23 cellular contexts compared by ENCODE assay signal in genomic region chr6:17125407-17125806, GRCh38. TPM values are rescaled to one million over a fixed set of nuclear protein-coding genes. Genes with fewer than 3 reads are reported as not detected.
A peak's percentile ranks its signal among the peaks of the same experiment; 100 is the strongest.
DNase-seq lines count a peak whose midpoint lies in the region; ATAC-seq and TF ChIP-seq lines count a peak whose summit lies in the region.
"Had no signal": no experiment of that assay in that cellular context is flagged by ENCODE, and none has a peak within 500 bp of the region (broad histone marks: within the 10 kb centered on the region; RNA-seq: fewer than 3 reads in every experiment).

No MANE protein-coding gene starts in this region.

- no peak overlapping the region for H3K4me2 ChIP-seq in GM23338
- H3K4me2 ChIP-seq: A549; BLaER1 treated with 17β-estradiol and CSF1 and Interleukin-3, amounts not matched to agents 10 nM and 100 nM had no signal

- H3K4me1 ChIP-seq in GM23338 (ENCODE audit: insufficient read depth): peaks cover 6% of the 10 kb centered on the region
- H3K4me1 ChIP-seq in lower lobe of right lung: no peaks in the 10 kb centered on the region
- H3K4me1 ChIP-seq: A549; BE2C; BLaER1 treated with 17β-estradiol and CSF1 and Interleukin-3, amounts not matched to agents 10 nM and 100 nM had no signal

- H3K4me3 ChIP-seq in GM23338 (no peak overlapping the region), lower lobe of right lung (no peak overlapping the region)
- H3K4me3 ChIP-seq: A549; BLaER1 treated with 17β-estradiol and CSF1 and Interleukin-3, amounts not matched to agents 10 nM and 100 nM; GM23248 had no signal

- no peak overlapping the region for H3K27ac ChIP-seq in GM23338 (ENCODE audit: low read depth)
- H3K27ac ChIP-seq in lower lobe of right lung: no peak overlapping the region
- H3K27ac ChIP-seq: A549; BLaER1 treated with 17β-estradiol and CSF1 and Interleukin-3, amounts not matched to agents 10 nM and 100 nM; GM23248 had no signal

- 0 out of 2 replicates have a peak overlapping the region, but pooled peaks have one; percentile 80 for H2AFZ ChIP-seq in GM23338
- H2AFZ ChIP-seq: GM23248 had no signal

- H3K79me2 ChIP-seq in GM23338 (replicated peaks; ENCODE audit: insufficient read depth): no peaks in the 10 kb centered on the region

- no peaks in the 10 kb centered on the region for H3K9me3 ChIP-seq in lower lobe of right lung
- H3K9me3 ChIP-seq: A549; BE2C; BLaER1 treated with 17β-estradiol and CSF1 and Interleukin-3, amounts not matched to agents 10 nM and 100 nM had no signal

- H3K9me3 Mint-ChIP-seq in GM23338 (no peaks in the 10 kb centered on the region), type B pancreatic cell (peaks cover 2% of the 10 kb centered on the region)
- no peaks in the 10 kb centered on the region for H3K9me3 Mint-ChIP-seq in activated T-cell treated with anti-CD3 and anti-CD28 coated beads, Interleukin-2, amount 50 U/mL, for 24 hours
- H3K9me3 Mint-ChIP-seq: CD4-positive, alpha-beta T cell; H9 had no signal

- no peak for DNase-seq in GM23338 (ENCODE audit: low spot score)
- DNase-seq in lower lobe of right lung: no peak
- peak; percentile 43 for DNase-seq in mucosa of gallbladder (ENCODE audit: low spot score)
- no peak for DNase-seq in type B pancreatic cell (ENCODE audit: extremely low spot score, unreplicated experiment)
- no peak for DNase-seq in activated CD4-positive, alpha-beta T cell treated with anti-CD3 and anti-CD28 coated beads for 48 hours
- DNase-seq in activated T-cell treated with anti-CD3 and anti-CD28 coated beads, Interleukin-2, amount 50 U/mL, for 24 hours: no peak
- no peak for DNase-seq in effector CD8-positive, alpha-beta T cell (lab: John Stamatoyannopoulos, UW)
- DNase-seq: 8988T; ACHN; AML-193; BE2C; CD4-positive, alpha-beta T cell; CD8-positive, alpha-beta memory T cell; DMS53; DND-41; GM23248; H9 had no signal

- H4K20me1 ChIP-seq in GM23338 (replicated peaks; ENCODE audit: insufficient read depth): no peaks in the 10 kb centered on the region
- H4K20me1 ChIP-seq: BLaER1 treated with 17β-estradiol and CSF1 and Interleukin-3, amounts not matched to agents 10 nM and 100 nM had no signal

- H3F3A ChIP-seq in GM23338 (replicated peaks; ENCODE audit: low read depth): no peaks in the 10 kb centered on the region

- H3K4me3 Mint-ChIP-seq in GM23338 (no peak overlapping the region), type B pancreatic cell (no peak overlapping the region)
- no peak overlapping the region for H3K4me3 Mint-ChIP-seq in activated T-cell treated with anti-CD3 and anti-CD28 coated beads, Interleukin-2, amount 50 U/mL, for 24 hours
- H3K4me3 Mint-ChIP-seq: CD14-positive monocyte; CD4-positive, alpha-beta T cell; CD8-positive, alpha-beta memory T cell; H9 had no signal

- no peak for ATAC-seq in GM23338
- peak; percentile 80 to 93 for ATAC-seq in lower lobe of right lung
- ATAC-seq in HG03135 (IDR thresholded peaks at IDR 0.05; ENCODE audit: unreplicated experiment): no peak
- ATAC-seq: A549, HCT116 had no signal

- TF ChIP-seq CTCF in GM23338 (conservative IDR thresholded peaks at IDR 0.05; ENCODE audit: low read depth in 2 of 2): no peak
- TF ChIP-seq CTCF in lower lobe of right lung (IDR thresholded peaks at IDR 0.05): no peak
- TF ChIP-seq CTCF in type B pancreatic cell (conservative IDR thresholded peaks at IDR 0.05): no peak

- peaks cover 19% of the 10 kb centered on the region for H3K4me1 Mint-ChIP-seq in GM23338
- H3K4me1 Mint-ChIP-seq in type B pancreatic cell (ENCODE audit: unreplicated experiment): peaks cover 15% of the 10 kb centered on the region
- no peaks in the 10 kb centered on the region for H3K4me1 Mint-ChIP-seq in activated T-cell treated with anti-CD3 and anti-CD28 coated beads, Interleukin-2, amount 50 U/mL, for 24 hours (ENCODE audit: low read depth)
- H3K4me1 Mint-ChIP-seq: CD14-positive monocyte; CD8-positive, alpha-beta memory T cell had no signal

- no peaks in the 10 kb centered on the region for H3K9me2 ChIP-seq in GM23338 (ENCODE audit: insufficient read depth)

- no peaks in the 10 kb centered on the region for H3K27me3 ChIP-seq in GM23338 (ENCODE audit: insufficient read depth)
- no peaks in the 10 kb centered on the region for H3K27me3 ChIP-seq in lower lobe of right lung (ENCODE audit: low read depth)
- H3K27me3 ChIP-seq: BE2C; BLaER1 treated with 17β-estradiol and CSF1 and Interleukin-3, amounts not matched to agents 10 nM and 100 nM had no signal

- H3K36me3 ChIP-seq in GM23338 (ENCODE audit: insufficient read depth) (no peaks in the 10 kb centered on the region), lower lobe of right lung (no peaks in the 10 kb centered on the region)
- H3K36me3 ChIP-seq: BE2C; BLaER1 treated with 17β-estradiol and CSF1 and Interleukin-3, amounts not matched to agents 10 nM and 100 nM had no signal

- H3K36me3 Mint-ChIP-seq in GM23338 (ENCODE audit: low read depth) (no peaks in the 10 kb centered on the region), type B pancreatic cell (no peaks in the 10 kb centered on the region)
- H3K36me3 Mint-ChIP-seq in activated T-cell treated with anti-CD3 and anti-CD28 coated beads, Interleukin-2, amount 50 U/mL, for 24 hours (ENCODE audit: low read depth): no peaks in the 10 kb centered on the region
- H3K36me3 Mint-ChIP-seq: CD14-positive monocyte had no signal

- intact Hi-C loops in lower lobe of right lung (cut with DNase I): no loop called here

- H3K27ac Mint-ChIP-seq in GM23338 (no peak overlapping the region), type B pancreatic cell (peak overlapping the region; percentile 56)
- no peak overlapping the region for H3K27ac Mint-ChIP-seq in activated T-cell treated with anti-CD3 and anti-CD28 coated beads, Interleukin-2, amount 50 U/mL, for 24 hours
- H3K27ac Mint-ChIP-seq: CD14-positive monocyte; CD4-positive, alpha-beta T cell; CD8-positive, alpha-beta memory T cell; H9 had no signal

- no peaks in the 10 kb centered on the region for H3K27me3 Mint-ChIP-seq in GM23338 (ENCODE audit: insufficient read depth, low read depth, poor library complexity)
- H3K27me3 Mint-ChIP-seq in type B pancreatic cell: no peaks in the 10 kb centered on the region
- peaks cover 24% of the 10 kb centered on the region for H3K27me3 Mint-ChIP-seq in activated T-cell treated with anti-CD3 and anti-CD28 coated beads, Interleukin-2, amount 50 U/mL, for 24 hours

TF ChIP-seq in GM23338, 12 proteins besides CTCF, POLR2A, EP300 and RAD21 (continues in another document):
- TF ChIP-seq EZH2 (IDR thresholded peaks at IDR 0.05; ENCODE audit: low read depth, unreplicated experiment) (no peak), STAT1 (IDR thresholded peaks at IDR 0.05; ENCODE audit: unreplicated experiment) (no peak), CREB1 (CRISPR knock-in tag; IDR thresholded peaks at IDR 0.05; ENCODE audit: low read depth) (no peak), ZNF114 (CRISPR knock-in tag; IDR thresholded peaks at IDR 0.05) (no peak), POLR2AphosphoS5 (IDR thresholded peaks at IDR 0.05; ENCODE audit: low read depth) (no peak)

RNA-seq across cellular contexts. Expression of gene STMND1, which starts 23.6 kb away (rescaled TPM):
- total RNA-seq in GM23338 (2014; rRNA removed; shearing (Covaris generic)): 0.80 TPM in 1 of 2 replicates, not detected in the other
- polyA plus RNA-seq in GM23338 (2016; fragmentation: Nextera tagmentation; extraction: Ambion mirVana): not detected in 2 replicates
- total RNA-seq in lower lobe of right lung (4.9 TPM), mucosa of gallbladder (2.2 TPM), type B pancreatic cell (ENCODE audit: low replicate concordance) (0.43 and 2.2 TPM in 2 replicates)
- total RNA-seq: CD4-positive, alpha-beta T cell; GM23248; H4; H9 had no signal
- polyA plus RNA-seq: A549; CD14-positive monocyte; CD8-positive, alpha-beta memory T cell; GM23248 had no signal

Comparison
In these comparisons a context has a peak if more than half of its experiments do, and no peak if none do; other contexts are left out.
1. ATAC-seq: peak in lower lobe of right lung (2 of 2); none in GM23338 (single experiment) and HG03135 (single experiment).